Comparison of ENCODE assay signal across 9 cellular contexts in genomic region chr2:212536385-212537310, GRCh38. TPM values are rescaled to one million over a fixed set of nuclear protein-coding genes. Genes with fewer than 3 reads are reported as not detected.
A peak's percentile ranks its signal among the peaks of the same experiment; 100 is the strongest.
DNase-seq lines count a peak whose midpoint lies in the region; ATAC-seq, FAIRE-seq and TF ChIP-seq lines count a peak whose summit lies in the region.
"Had no signal": no experiment of that assay in that cellular context is flagged by ENCODE, and none has a peak within 500 bp of the region (broad histone marks: within the 10 kb centered on the region; RNA-seq: fewer than 3 reads in every experiment).

No MANE protein-coding gene starts in this region.

- H3K4me3 ChIP-seq in kidney (ENCODE audit: low read length in 2 of 2) = peak overlapping the region; percentile 75 to 84
- no peak overlapping the region for H3K4me3 ChIP-seq in OCI-LY7 (ENCODE audit: low read depth, low read length, poor library complexity, severe bottlenecking)

- H3K27ac ChIP-seq in kidney (ENCODE audit: low read depth in 2 of 2, low read length in 2 of 2) (peak overlapping the region; percentile 17 to 37), OCI-LY7 (ENCODE audit: low read depth, low read length, poor library complexity, severe bottlenecking) (no peak overlapping the region)

- CTCF ChIA-PET in activated CD8-positive, alpha-beta T cell treated with anti-CD3 and anti-CD28 coated beads, Interleukin-2, amount 10 ng/mL, durations not matched to agents 7 days and 5 days (lab: Charles Lee) = interaction anchor here (0.8 kb wide), 1 partner anchor 10 kb away, joined by 4 read pairs; no protein-coding TSS in a partner anchor
- CTCF ChIA-PET in activated CD8-positive, alpha-beta T cell treated with anti-CD3 and anti-CD28 coated beads for 36 hours (lab: Charles Lee) = no interaction called here
- CTCF ChIA-PET in OCI-LY7 (lab: Charles Lee; ENCODE audit: unreplicated experiment) = no interaction called here

- H3K4me3 Mint-ChIP-seq in activated CD8-positive, alpha-beta T cell treated with anti-CD3 and anti-CD28 coated beads, Interleukin-2, amount 10 ng/mL, durations not matched to agents 7 days and 5 days = peak overlapping the region; percentile 38
- H3K4me3 Mint-ChIP-seq in activated CD8-positive, alpha-beta T cell treated with anti-CD3 and anti-CD28 coated beads for 36 hours = no peak overlapping the region
- H3K4me3 Mint-ChIP-seq in stimulated activated naive B cell treated with anti-CD40 and anti-IgM and Interleukin-4, amounts not matched to agents 10 μg/mL and 1 μg/mL and 100 μg/mL, for 72 hours = peak overlapping the region; percentile 58 to 78

- ATAC-seq in activated CD8-positive, alpha-beta T cell treated with anti-CD3 and anti-CD28 coated beads, Interleukin-2, amount 10 ng/mL, durations not matched to agents 7 days and 5 days = no peak
- no peak for ATAC-seq in activated CD8-positive, alpha-beta T cell treated with anti-CD3 and anti-CD28 coated beads for 36 hours
- ATAC-seq in stimulated activated naive B cell treated with anti-CD40 and anti-IgM and Interleukin-4, amounts not matched to agents 10 μg/mL and 1 μg/mL and 100 μg/mL, for 72 hours (replicated peaks) = no peak
- no peak for ATAC-seq in HG02938 (IDR thresholded peaks at IDR 0.05; ENCODE audit: unreplicated experiment)

- intact Hi-C loops in activated CD8-positive, alpha-beta T cell treated with anti-CD3 and anti-CD28 coated beads for 36 hours (cut with micrococcal nuclease) = no loop called here
- intact Hi-C loops in kidney (cut with DNase I) (no loop called here), OCI-LY7 (cut with micrococcal nuclease; ENCODE audit: unreplicated experiment) (no loop called here)

- H3K79me2 ChIP-seq in OCI-LY7 (ENCODE audit: insufficient read depth, low read depth, low read length) = no peaks in the 10 kb centered on the region

- BruUV-seq in OCI-LY7 (replicated peaks; lab: Mats Ljungman, UMichigan) = no TSS peak

- H3K9ac ChIP-seq in kidney (ENCODE audit: low read length in 2 of 2) = peak overlapping the region; percentile 48 to 74

- peaks cover 16% of the 10 kb centered on the region for H3K4me1 Mint-ChIP-seq in activated CD8-positive, alpha-beta T cell treated with anti-CD3 and anti-CD28 coated beads, Interleukin-2, amount 10 ng/mL, durations not matched to agents 7 days and 5 days (ENCODE audit: low read depth)
- H3K4me1 Mint-ChIP-seq in activated CD8-positive, alpha-beta T cell treated with anti-CD3 and anti-CD28 coated beads for 36 hours (ENCODE audit: low read depth) = peaks cover 16% of the 10 kb centered on the region
- peaks cover 15 to 26% of the 10 kb centered on the region in 2 donors for H3K4me1 Mint-ChIP-seq in stimulated activated naive B cell treated with anti-CD40 and anti-IgM and Interleukin-4, amounts not matched to agents 10 μg/mL and 1 μg/mL and 100 μg/mL, for 72 hours

- H3K36me3 Mint-ChIP-seq in activated CD8-positive, alpha-beta T cell treated with anti-CD3 and anti-CD28 coated beads, Interleukin-2, amount 10 ng/mL, durations not matched to agents 7 days and 5 days (ENCODE audit: low read depth) = no peaks in the 10 kb centered on the region
- H3K36me3 Mint-ChIP-seq in activated CD8-positive, alpha-beta T cell treated with anti-CD3 and anti-CD28 coated beads for 36 hours (ENCODE audit: low read depth) = no peaks in the 10 kb centered on the region
- H3K36me3 Mint-ChIP-seq in stimulated activated naive B cell treated with anti-CD40 and anti-IgM and Interleukin-4, amounts not matched to agents 10 μg/mL and 1 μg/mL and 100 μg/mL, for 72 hours = no peaks in the 10 kb centered on the region

- DNase-seq in activated CD8-positive, alpha-beta T cell treated with anti-CD3 and anti-CD28 coated beads, Interleukin-2, amount 10 ng/mL, durations not matched to agents 7 days and 5 days = no peak
- DNase-seq in activated CD8-positive, alpha-beta T cell treated with anti-CD3 and anti-CD28 coated beads for 36 hours = no peak
- DNase-seq in astrocyte of the hippocampus (ENCODE audit: low read depth, low spot score) = peak; percentile 31
- DNase-seq in kidney = peak; percentile 41
- DNase-seq in stimulated activated naive B cell treated with anti-CD40 and anti-IgM and Interleukin-4, amounts not matched to agents 10 μg/mL and 1 μg/mL and 100 μg/mL, for 72 hours = no peak
- DNase-seq in inferior parietal cortex (ENCODE audit: extremely low spot score) = no peak
- no peak for DNase-seq in OCI-LY7 (ENCODE audit: low spot score)

- H3K27ac Mint-ChIP-seq in activated CD8-positive, alpha-beta T cell treated with anti-CD3 and anti-CD28 coated beads, Interleukin-2, amount 10 ng/mL, durations not matched to agents 7 days and 5 days = no peak overlapping the region
- H3K27ac Mint-ChIP-seq in activated CD8-positive, alpha-beta T cell treated with anti-CD3 and anti-CD28 coated beads for 36 hours = no peak overlapping the region
- peak overlapping the region; percentile 26 for H3K27ac Mint-ChIP-seq in stimulated activated naive B cell treated with anti-CD40 and anti-IgM and Interleukin-4, amounts not matched to agents 10 μg/mL and 1 μg/mL and 100 μg/mL, for 72 hours

- TF ChIP-seq CTCF in activated CD8-positive, alpha-beta T cell treated with anti-CD3 and anti-CD28 coated beads for 36 hours (IDR thresholded peaks at IDR 0.05) = no peak
- TF ChIP-seq CTCF in kidney (IDR thresholded peaks at IDR 0.05; ENCODE audit: borderline replicate concordance, extremely low read depth, insufficient read depth) (no peak), OCI-LY7 (conservative IDR thresholded peaks at IDR 0.05; ENCODE audit: low read length) (no peak)

- POLR2A ChIA-PET in activated CD8-positive, alpha-beta T cell treated with anti-CD3 and anti-CD28 coated beads, Interleukin-2, amount 10 ng/mL, durations not matched to agents 7 days and 5 days (lab: Charles Lee) = no interaction called here
- POLR2A ChIA-PET in activated CD8-positive, alpha-beta T cell treated with anti-CD3 and anti-CD28 coated beads for 36 hours (lab: Charles Lee) = no interaction called here
- POLR2A ChIA-PET in OCI-LY7 (lab: Charles Lee) = no interaction called here

- no peaks in the 10 kb centered on the region for H3K4me1 ChIP-seq in kidney (ENCODE audit: control insufficient read depth in 1 of 2, insufficient read depth in 1 of 2, low read depth in 1 of 2, low read length in 2 of 2)
- H3K4me1 ChIP-seq in OCI-LY7 (ENCODE audit: insufficient read depth, low read length, poor library complexity, severe bottlenecking) = no peaks in the 10 kb centered on the region

- H3K9me2 ChIP-seq in OCI-LY7 (ENCODE audit: insufficient read depth, low read length) = no peaks in the 10 kb centered on the region

- H3K4me2 ChIP-seq in OCI-LY7 (ENCODE audit: low read length) = no peak overlapping the region

- no peaks in the 10 kb centered on the region for H3K9me3 Mint-ChIP-seq in activated CD8-positive, alpha-beta T cell treated with anti-CD3 and anti-CD28 coated beads, Interleukin-2, amount 10 ng/mL, durations not matched to agents 7 days and 5 days (ENCODE audit: insufficient read depth)
- H3K9me3 Mint-ChIP-seq in activated CD8-positive, alpha-beta T cell treated with anti-CD3 and anti-CD28 coated beads for 36 hours = no peaks in the 10 kb centered on the region
- H3K9me3 Mint-ChIP-seq in stimulated activated naive B cell treated with anti-CD40 and anti-IgM and Interleukin-4, amounts not matched to agents 10 μg/mL and 1 μg/mL and 100 μg/mL, for 72 hours = no peaks in the 10 kb centered on the region

- H2AFZ ChIP-seq in OCI-LY7 (ENCODE audit: low read length) = no peak overlapping the region

- peaks cover 52% of the 10 kb centered on the region for H3K27me3 Mint-ChIP-seq in activated CD8-positive, alpha-beta T cell treated with anti-CD3 and anti-CD28 coated beads, Interleukin-2, amount 10 ng/mL, durations not matched to agents 7 days and 5 days (ENCODE audit: low read depth)
- H3K27me3 Mint-ChIP-seq in activated CD8-positive, alpha-beta T cell treated with anti-CD3 and anti-CD28 coated beads for 36 hours = peaks cover 43% of the 10 kb centered on the region
- peaks cover 38 to 65% of the 10 kb centered on the region in 2 donors for H3K27me3 Mint-ChIP-seq in stimulated activated naive B cell treated with anti-CD40 and anti-IgM and Interleukin-4, amounts not matched to agents 10 μg/mL and 1 μg/mL and 100 μg/mL, for 72 hours

- FAIRE-seq in kidney (lab: Jason Lieb, UNC) = no peak

- no peaks in the 10 kb centered on the region for H3K9me3 ChIP-seq in kidney (ENCODE audit: control insufficient read depth in 1 of 2, low read length in 2 of 2)
- H3K9me3 ChIP-seq in OCI-LY7 (ENCODE audit: low read length) = no peaks in the 10 kb centered on the region

- H3K36me3 ChIP-seq in kidney (ENCODE audit: control insufficient read depth in 1 of 2, insufficient read depth in 2 of 2, low read length in 2 of 2) (no peaks in the 10 kb centered on the region), OCI-LY7 (ENCODE audit: insufficient read depth, low read length) (no peaks in the 10 kb centered on the region)

- H4K20me1 ChIP-seq in OCI-LY7 (ENCODE audit: insufficient read depth, low read length) = no peaks in the 10 kb centered on the region

RNA-seq across cellular contexts. Expression of gene ERBB4, which starts 2.0 kb away (rescaled TPM):
- total RNA-seq in activated CD8-positive, alpha-beta T cell treated with anti-CD3 and anti-CD28 coated beads, Interleukin-2, amount 10 ng/mL, durations not matched to agents 7 days and 5 days = not detected
- not detected for total RNA-seq in activated CD8-positive, alpha-beta T cell treated with anti-CD3 and anti-CD28 coated beads for 36 hours
- total RNA-seq in kidney = 152 TPM
- polyA plus RNA-seq in kidney (ENCODE audit: insufficient read depth, low read depth, low replicate concordance) = 3.9 TPM
- not detected in 2 replicates for total RNA-seq in OCI-LY7 (2014; rRNA removed; shearing (Covaris generic))
- not detected in 2 replicates for total RNA-seq in OCI-LY7 (2022)
- total RNA-seq: T-helper 2 cell treated with Interferon-gamma antibody and Interleukin-4, amounts not matched to agents 100 ng/mL and 5 ng/mL, for 36 hours had no signal

Comparison
In these comparisons a context has a peak if more than half of its experiments do, and no peak if none do; other contexts are left out.
1. DNase-seq: peak in astrocyte of the hippocampus (single experiment) and kidney (single experiment); none in activated CD8-positive, alpha-beta T cell treated with anti-CD3 and anti-CD28 coated beads, Interleukin-2, amount 10 ng/mL, durations not matched to agents 7 days and 5 days (single experiment), activated CD8-positive, alpha-beta T cell treated with anti-CD3 and anti-CD28 coated beads for 36 hours (single experiment), stimulated activated naive B cell treated with anti-CD40 and anti-IgM and Interleukin-4, amounts not matched to agents 10 μg/mL and 1 μg/mL and 100 μg/mL, for 72 hours (single experiment), inferior parietal cortex (single experiment) and OCI-LY7 (single experiment).
2. RNA of gene ERBB4, which starts 2.0 kb away (total RNA-seq): 152 TPM in kidney (single experiment); not detected in activated CD8-positive, alpha-beta T cell treated with anti-CD3 and anti-CD28 coated beads, Interleukin-2, amount 10 ng/mL, durations not matched to agents 7 days and 5 days, not detected in activated CD8-positive, alpha-beta T cell treated with anti-CD3 and anti-CD28 coated beads for 36 hours and not detected in OCI-LY7; every median in the first group is over 100 times any median in the second.